Comparison of ENCODE assay signal across 11 cellular contexts in the genomic region with DNA sequence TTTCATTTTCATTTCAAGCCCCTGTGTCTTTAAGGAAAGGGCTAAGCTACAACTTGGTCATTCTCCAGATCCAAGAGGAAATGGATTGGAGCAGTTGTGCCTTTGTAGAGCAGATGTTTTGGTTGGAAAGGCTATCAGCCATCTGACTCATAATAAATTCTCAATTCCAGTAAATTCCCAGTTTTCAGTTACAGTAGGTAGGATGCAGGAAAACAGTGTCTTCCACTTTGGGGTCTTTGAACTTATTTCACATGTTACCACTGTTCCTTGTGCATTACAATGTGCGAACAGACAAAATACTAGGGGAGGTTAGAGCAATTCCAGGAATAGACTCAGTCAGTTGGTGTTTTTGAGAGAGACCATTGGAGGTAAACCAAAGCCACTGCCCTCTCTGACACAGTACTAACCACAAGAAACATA.
DNase-seq lines count a peak whose midpoint lies in the region; ATAC-seq and TF ChIP-seq lines count a peak whose summit lies in the region.
"Had no signal": no experiment of that assay in that cellular context is flagged by ENCODE, and none has a peak within 500 bp of the region (broad histone marks: within the 10 kb centered on the region; RNA-seq: fewer than 3 reads in every experiment).

No MANE protein-coding gene starts in this region.

- H3K9me3 ChIP-seq in left ventricle myocardium inferior (replicated peaks), result no peaks in the 10 kb centered on the region

- H3K4me3 ChIP-seq in left ventricle myocardium inferior, result peak overlapping the region; percentile 40

- DNase-seq in H4 (ENCODE audit: low spot score), result peak; percentile 40
- DNase-seq in amniotic epithelial cell (ENCODE audit: low read depth), result peak; percentile 44
- no peak for DNase-seq in left ventricle myocardium inferior
- peak; percentile 59 for DNase-seq in smooth muscle cell of the brain vasculature (ENCODE audit: low read depth, low spot score)
- no peak for DNase-seq in G401 (ENCODE audit: low spot score)
- DNase-seq in epidermal melanocyte (ENCODE audit: insufficient read length, low spot score), result no peak
- DNase-seq in activated gamma-delta T cell (lab: John Stamatoyannopoulos, UW), result no peak
- DNase-seq: activated T-cell treated with anti-CD3 and anti-CD28 coated beads, Interleukin-2, amount 50 U/mL, for 24 hours; endodermal cell; NCI-H1436 treated with DMSO at 0.1 percent for 48 hours had no signal

- intact Hi-C loops in left ventricle myocardium inferior (cut with micrococcal nuclease), result no loop called here

- no peak for ATAC-seq in GM18861 (IDR thresholded peaks at IDR 0.05; ENCODE audit: unreplicated experiment)

- H3K27me3 ChIP-seq in left ventricle myocardium inferior (ENCODE audit: low read depth), result no peaks in the 10 kb centered on the region

- peaks cover 32% of the 10 kb centered on the region for H3K4me1 ChIP-seq in left ventricle myocardium inferior

- in situ Hi-C loops in G401 (cut with HindIII; ENCODE audit: low sequenced_read_pairs), result no loop called here

- H3K27ac ChIP-seq in left ventricle myocardium inferior (replicated peaks), result peak overlapping the region; percentile 80

- no peak for TF ChIP-seq CTCF in left ventricle myocardium inferior (IDR thresholded peaks at IDR 0.05; ENCODE audit: borderline replicate concordance)

- no peaks in the 10 kb centered on the region for H3K36me3 ChIP-seq in left ventricle myocardium inferior

Comparison
In these comparisons a context has a peak if more than half of its experiments do, and no peak if none do; other contexts are left out.
1. DNase-seq: peak in H4 (single experiment), amniotic epithelial cell (single experiment) and smooth muscle cell of the brain vasculature (single experiment); none in left ventricle myocardium inferior (single experiment), G401 (single experiment), epidermal melanocyte (single experiment) and activated gamma-delta T cell (single experiment).